8 cellular contexts compared by ENCODE assay signal in the genomic region with DNA sequence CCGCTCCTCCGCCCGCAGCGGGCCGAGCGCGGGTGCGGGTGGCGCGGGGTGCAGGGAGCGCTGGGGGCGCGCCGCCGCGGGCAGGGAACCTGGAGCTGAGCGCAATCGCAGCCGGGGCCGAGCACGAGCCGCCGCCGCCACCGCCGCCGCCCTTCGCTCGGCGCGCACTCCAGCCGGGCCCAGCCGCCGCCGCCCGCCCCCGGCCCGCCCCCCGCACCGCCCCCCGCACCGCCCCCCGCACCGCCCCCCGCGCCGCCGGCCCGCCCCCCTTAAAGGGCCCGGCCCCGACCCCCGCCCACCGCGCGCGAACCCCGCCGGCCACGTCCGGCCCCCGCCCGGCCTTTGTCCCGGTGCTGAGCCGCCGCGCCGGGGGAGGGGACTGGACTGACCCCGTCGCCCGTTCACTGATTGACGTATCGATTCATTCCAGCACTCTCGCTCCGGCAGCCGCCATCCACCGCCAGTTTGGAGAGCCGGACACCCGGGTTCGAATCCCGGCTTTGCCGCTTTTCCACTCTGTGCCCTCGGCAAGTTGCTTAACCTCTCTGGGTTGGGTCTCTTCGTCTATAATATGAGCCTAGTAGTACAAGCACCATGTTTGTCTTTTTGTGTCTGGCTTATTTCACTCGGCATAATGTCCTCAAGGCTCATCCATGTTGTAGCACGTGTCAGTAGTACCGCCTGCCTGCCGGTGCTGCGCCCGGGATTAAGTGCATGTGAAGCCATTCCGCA. TPM values are rescaled to one million over a fixed set of nuclear protein-coding genes. Genes with fewer than 3 reads are reported as not detected.
DNase-seq lines count a peak whose midpoint lies in the region; ATAC-seq and TF ChIP-seq lines count a peak whose summit lies in the region.

A gene (minus strand): TSS at position 171 of the 732 bp plus-strand sequence. CDS start 173 bp downstream, outside the sequence.

- CTCF ChIA-PET in mammary epithelial cell (lab: Charles Lee; ENCODE audit: low non-redundant PET) = no interaction called here

- H2AFZ ChIP-seq in mammary epithelial cell (ENCODE audit: low read depth, low read length) = peak within 1 kb of the TSS; percentile 90

- no peaks in the 10 kb centered on the region for H3K36me3 ChIP-seq in mammary epithelial cell (ENCODE audit: insufficient read depth, low read length)
- H3K36me3 ChIP-seq in gastrocnemius medialis = no peaks in the 10 kb centered on the region

- peak; percentile 65 for DNase-seq in ELR (ENCODE audit: low read depth)
- DNase-seq in HK-2 (ENCODE audit: unreplicated experiment) = peak; percentile 33
- DNase-seq in mammary epithelial cell = peak; percentile 40
- no peak for DNase-seq in gastrocnemius medialis

- H3K4me1 ChIP-seq in mammary epithelial cell (ENCODE audit: insufficient read depth, low read length) = peaks cover 21% of the 10 kb centered on the region
- H3K4me1 ChIP-seq in gastrocnemius medialis = peaks cover 0 to 5% of the 10 kb centered on the region in 2 donors

- H3K9ac ChIP-seq in mammary epithelial cell (ENCODE audit: insufficient read depth, low read length) = peak within 1 kb of the TSS; percentile 65

- dilution Hi-C loops in mammary epithelial cell (cut with HindIII; ENCODE audit: low sequenced_read_pairs) = no loop called here

- H3K9me3 ChIP-seq in mammary epithelial cell (replicated peaks; ENCODE audit: insufficient read depth, low read length) (no peaks in the 10 kb centered on the region), iPS-18c (ENCODE audit: control insufficient read depth, insufficient read depth, low read length) (no peaks in the 10 kb centered on the region), gastrocnemius medialis (no peaks in the 10 kb centered on the region)

- TF ChIP-seq CTCF in mammary epithelial cell (conservative IDR thresholded peaks at IDR 0.05 in 1 of 2, IDR thresholded peaks at IDR 0.05 in 1 of 2; ENCODE audit: extremely low read depth in 1 of 2, insufficient read depth in 1 of 2, low read depth in 1 of 2, low read length in 2 of 2) = no peak
- no peak for TF ChIP-seq CTCF in gastrocnemius medialis (IDR thresholded peaks at IDR 0.05 in 4 of 5, conservative IDR thresholded peaks at IDR 0.05 in 1 of 5)

- H3K27me3 ChIP-seq in mammary epithelial cell (ENCODE audit: insufficient read depth, low read length) (no peaks in the 10 kb centered on the region), gastrocnemius medialis (no peaks in the 10 kb centered on the region)

- ATAC-seq in SK-N-SH treated with all-trans-retinoic acid at 6 μM for 48 hours = peak; percentile 22
- peak; percentile 31 to 51 for ATAC-seq in gastrocnemius medialis
- no peak for ATAC-seq in GM18907 (IDR thresholded peaks at IDR 0.05; ENCODE audit: unreplicated experiment)
- ATAC-seq in HG03520 (IDR thresholded peaks at IDR 0.05; ENCODE audit: unreplicated experiment) = no peak

- intact Hi-C loops in mammary epithelial cell (cut with micrococcal nuclease) (loop anchor here (5.0 kb wide), 6 partner anchors 72 to 347 kb away; a partner anchor contains a TSS), gastrocnemius medialis (cut with DNase I; ENCODE audit: low total_unique reads) (loop anchor here (5.0 to 10.0 kb wide), 2 partner anchors 52 to 140 kb away; no protein-coding TSS in a partner anchor)

- no TSS peak for BruUV-seq in mammary epithelial cell (replicated peaks; lab: Mats Ljungman, UMichigan)

- no peaks in the 10 kb centered on the region for H4K20me1 ChIP-seq in mammary epithelial cell (ENCODE audit: insufficient read depth, low read length)

- H3K79me2 ChIP-seq in mammary epithelial cell (ENCODE audit: insufficient read depth, low read length) = peaks cover 14% of the 10 kb centered on the region

- peak; percentile 50 to 72 for TF ChIP-seq POLR2A in gastrocnemius medialis (IDR thresholded peaks at IDR 0.05)

- in situ Hi-C loops in mammary epithelial cell (cut with MboI; ENCODE audit: low sequenced_read_pairs in 2 of 2) = no loop called here
- in situ Hi-C loops in gastrocnemius medialis (cut with MboI; ENCODE audit: low sequenced_read_pairs in 4 of 4) = loop anchor here in 2 of 4 donors (25.0 kb wide), 1 partner anchor 483 kb away; no protein-coding TSS in a partner anchor

- peak within 1 kb of the TSS; percentile 68 to 83 (median 76) for H3K4me3 ChIP-seq in mammary epithelial cell (replicated peaks in 1 of 3; ENCODE audit: insufficient read depth in 1 of 3, low read depth in 2 of 3, low read length in 3 of 3)
- peak within 1 kb of the TSS; percentile 82 for H3K4me3 ChIP-seq in iPS-18c (ENCODE audit: insufficient read depth, low read depth, low read length)
- H3K4me3 ChIP-seq in gastrocnemius medialis = peak within 1 kb of the TSS; percentile 64 to 77 (median 71)

- peak within 1 kb of the TSS; percentile 97 for H3K4me2 ChIP-seq in mammary epithelial cell (ENCODE audit: insufficient read depth, low read depth, low read length)

- H3K27ac ChIP-seq in mammary epithelial cell (ENCODE audit: insufficient read depth, low read depth, low read length) (peak within 1 kb of the TSS; percentile 62), gastrocnemius medialis (peak within 1 kb of the TSS; percentile 60 to 74 (median 65))

- 0% methylated on average over 9 of the region's 90 CpGs for WGBS in mammary epithelial cell (ENCODE audit: low coverage, missing lambda C conversion rate)

TF ChIP-seq in SK-N-SH treated with all-trans-retinoic acid at 6 μM for 48 hours, 23 proteins besides CTCF, POLR2A, EP300 and RAD21 (continues in another document):
- TF ChIP-seq GLIS3 (CRISPR knock-in tag; IDR thresholded peaks at IDR 0.05) = no peak
- no peak for TF ChIP-seq CSDC2 (CRISPR knock-in tag; IDR thresholded peaks at IDR 0.05)
- no peak for TF ChIP-seq TCF4 (CRISPR knock-in tag; IDR thresholded peaks at IDR 0.05; ENCODE audit: borderline replicate concordance)
- TF ChIP-seq RARB (CRISPR knock-in tag; IDR thresholded peaks at IDR 0.05) = no peak
- TF ChIP-seq, protein P1, sequence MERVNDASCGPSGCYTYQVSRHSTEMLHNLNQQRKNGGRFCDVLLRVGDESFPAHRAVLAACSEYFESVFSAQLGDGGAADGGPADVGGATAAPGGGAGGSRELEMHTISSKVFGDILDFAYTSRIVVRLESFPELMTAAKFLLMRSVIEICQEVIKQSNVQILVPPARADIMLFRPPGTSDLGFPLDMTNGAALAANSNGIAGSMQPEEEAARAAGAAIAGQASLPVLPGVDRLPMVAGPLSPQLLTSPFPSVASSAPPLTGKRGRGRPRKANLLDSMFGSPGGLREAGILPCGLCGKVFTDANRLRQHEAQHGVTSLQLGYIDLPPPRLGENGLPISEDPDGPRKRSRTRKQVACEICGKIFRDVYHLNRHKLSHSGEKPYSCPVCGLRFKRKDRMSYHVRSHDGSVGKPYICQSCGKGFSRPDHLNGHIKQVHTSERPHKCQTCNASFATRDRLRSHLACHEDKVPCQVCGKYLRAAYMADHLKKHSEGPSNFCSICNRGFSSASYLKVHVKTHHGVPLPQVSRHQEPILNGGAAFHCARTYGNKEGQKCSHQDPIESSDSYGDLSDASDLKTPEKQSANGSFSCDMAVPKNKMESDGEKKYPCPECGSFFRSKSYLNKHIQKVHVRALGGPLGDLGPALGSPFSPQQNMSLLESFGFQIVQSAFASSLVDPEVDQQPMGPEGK (CRISPR knock-in tag; IDR thresholded peaks at IDR 0.05; ENCODE audit: borderline replicate concordance) = no peak
- TF ChIP-seq, protein P2, sequence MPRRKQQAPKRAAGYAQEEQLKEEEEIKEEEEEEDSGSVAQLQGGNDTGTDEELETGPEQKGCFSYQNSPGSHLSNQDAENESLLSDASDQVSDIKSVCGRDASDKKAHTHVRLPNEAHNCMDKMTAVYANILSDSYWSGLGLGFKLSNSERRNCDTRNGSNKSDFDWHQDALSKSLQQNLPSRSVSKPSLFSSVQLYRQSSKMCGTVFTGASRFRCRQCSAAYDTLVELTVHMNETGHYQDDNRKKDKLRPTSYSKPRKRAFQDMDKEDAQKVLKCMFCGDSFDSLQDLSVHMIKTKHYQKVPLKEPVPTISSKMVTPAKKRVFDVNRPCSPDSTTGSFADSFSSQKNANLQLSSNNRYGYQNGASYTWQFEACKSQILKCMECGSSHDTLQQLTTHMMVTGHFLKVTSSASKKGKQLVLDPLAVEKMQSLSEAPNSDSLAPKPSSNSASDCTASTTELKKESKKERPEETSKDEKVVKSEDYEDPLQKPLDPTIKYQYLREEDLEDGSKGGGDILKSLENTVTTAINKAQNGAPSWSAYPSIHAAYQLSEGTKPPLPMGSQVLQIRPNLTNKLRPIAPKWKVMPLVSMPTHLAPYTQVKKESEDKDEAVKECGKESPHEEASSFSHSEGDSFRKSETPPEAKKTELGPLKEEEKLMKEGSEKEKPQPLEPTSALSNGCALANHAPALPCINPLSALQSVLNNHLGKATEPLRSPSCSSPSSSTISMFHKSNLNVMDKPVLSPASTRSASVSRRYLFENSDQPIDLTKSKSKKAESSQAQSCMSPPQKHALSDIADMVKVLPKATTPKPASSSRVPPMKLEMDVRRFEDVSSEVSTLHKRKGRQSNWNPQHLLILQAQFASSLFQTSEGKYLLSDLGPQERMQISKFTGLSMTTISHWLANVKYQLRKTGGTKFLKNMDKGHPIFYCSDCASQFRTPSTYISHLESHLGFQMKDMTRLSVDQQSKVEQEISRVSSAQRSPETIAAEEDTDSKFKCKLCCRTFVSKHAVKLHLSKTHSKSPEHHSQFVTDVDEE (CRISPR knock-in tag; IDR thresholded peaks at IDR 0.05) = no peak
- TF ChIP-seq, protein P3, sequence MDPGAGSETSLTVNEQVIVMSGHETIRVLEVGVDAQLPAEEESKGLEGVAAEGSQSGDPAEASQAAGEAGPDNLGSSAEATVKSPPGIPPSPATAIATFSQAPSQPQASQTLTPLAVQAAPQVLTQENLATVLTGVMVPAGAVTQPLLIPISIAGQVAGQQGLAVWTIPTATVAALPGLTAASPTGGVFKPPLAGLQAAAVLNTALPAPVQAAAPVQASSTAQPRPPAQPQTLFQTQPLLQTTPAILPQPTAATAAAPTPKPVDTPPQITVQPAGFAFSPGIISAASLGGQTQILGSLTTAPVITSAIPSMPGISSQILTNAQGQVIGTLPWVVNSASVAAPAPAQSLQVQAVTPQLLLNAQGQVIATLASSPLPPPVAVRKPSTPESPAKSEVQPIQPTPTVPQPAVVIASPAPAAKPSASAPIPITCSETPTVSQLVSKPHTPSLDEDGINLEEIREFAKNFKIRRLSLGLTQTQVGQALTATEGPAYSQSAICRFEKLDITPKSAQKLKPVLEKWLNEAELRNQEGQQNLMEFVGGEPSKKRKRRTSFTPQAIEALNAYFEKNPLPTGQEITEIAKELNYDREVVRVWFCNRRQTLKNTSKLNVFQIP (CRISPR knock-in tag; IDR thresholded peaks at IDR 0.05; ENCODE audit: borderline replicate concordance, low read depth) = no peak
- TF ChIP-seq ZNF70 (CRISPR knock-in tag; IDR thresholded peaks at IDR 0.05) = no peak
- TF ChIP-seq TOX (CRISPR knock-in tag; IDR thresholded peaks at IDR 0.05; ENCODE audit: borderline replicate concordance) = no peak
- TF ChIP-seq ZNF8 (CRISPR knock-in tag; IDR thresholded peaks at IDR 0.05) = no peak
- no peak for TF ChIP-seq ESRRG (CRISPR knock-in tag; IDR thresholded peaks at IDR 0.05)
- no peak for TF ChIP-seq OSR1 (CRISPR knock-in tag; IDR thresholded peaks at IDR 0.05)
- no peak for TF ChIP-seq BACH2 (CRISPR knock-in tag; IDR thresholded peaks at IDR 0.05; ENCODE audit: borderline replicate concordance)

RNA-seq across cellular contexts. Expression of the gene that starts here (rescaled TPM):
- total RNA-seq in mammary epithelial cell (10 to 100 TPM; 19.2 to 25.1 TPM), gastrocnemius medialis (10 to 100 TPM in 1 of 4 donors, 1 to 10 TPM in 3; 2.7 to 10.2 (median 4.2) TPM)
- polyA plus RNA-seq in mammary epithelial cell = 14.1 TPM
- polyA minus RNA-seq in mammary epithelial cell = 33.7 TPM

Comparison
In these comparisons a context has a peak if more than half of its experiments do, and no peak if none do; other contexts are left out.
1. DNase-seq: peak in ELR (single experiment), HK-2 (single experiment) and mammary epithelial cell (single experiment); none in gastrocnemius medialis (0 of 2).
2. ATAC-seq: peak in SK-N-SH treated with all-trans-retinoic acid at 6 μM for 48 hours (single experiment) and gastrocnemius medialis (2 of 2); none in GM18907 (single experiment) and HG03520 (single experiment).
3. Peak in every context shown above with its lines, with median percentiles within 50 percentile points of each other: H3K4me3 ChIP-seq.